12 cellular contexts compared by ENCODE assay signal in genomic region chr9:137216188-137216965, GRCh38. TPM values are rescaled to one million over a fixed set of nuclear protein-coding genes. Genes with fewer than 3 reads are reported as not detected.
DNase-seq lines count a peak whose midpoint lies in the region; TF ChIP-seq lines count a peak whose summit lies in the region.
"Had no signal": no experiment of that assay in that cellular context is flagged by ENCODE, and none has a peak within 500 bp of the region (broad histone marks: within the 10 kb centered on the region; RNA-seq: fewer than 3 reads in every experiment).

No MANE protein-coding gene starts in this region.

- 0 out of 2 replicates have a peak overlapping the region, but pooled peaks have one; percentile 29 for H3K9ac ChIP-seq in BLaER1

- H3K4me1 ChIP-seq in BLaER1 = peaks cover 34% of the 10 kb centered on the region
- H3K4me1 ChIP-seq in esophagus squamous epithelium = peaks cover 16 to 49% (median 17%) of the 10 kb centered on the region in 3 donors
- peaks cover 0 to 30% (median 2%) of the 10 kb centered on the region in 4 donors for H3K4me1 ChIP-seq in Peyer's patch

- H3K27ac ChIP-seq in BLaER1 = peak overlapping the region; percentile 63
- peak overlapping the region; percentile 83 to 92 (median 90) for H3K27ac ChIP-seq in esophagus squamous epithelium
- peak overlapping the region in 1 of 4 donors; percentile 95 for H3K27ac ChIP-seq in Peyer's patch
- H3K27ac ChIP-seq: gastroesophageal sphincter had no signal

- H4K20me1 ChIP-seq in BLaER1 = peaks cover 8% of the 10 kb centered on the region; the same call in 1 of the 2 replicates

- H3K4me2 ChIP-seq in BLaER1 = peak overlapping the region; percentile 64

- H3K27me3 ChIP-seq in BLaER1 (no peaks in the 10 kb centered on the region), esophagus squamous epithelium (no peaks in the 10 kb centered on the region), Peyer's patch (no peaks in the 10 kb centered on the region)
- H3K27me3 ChIP-seq: gastroesophageal sphincter had no signal

- intact Hi-C loops in esophagus squamous epithelium (cut with DNase I) = no loop called here

- H3K36me3 ChIP-seq in BLaER1 = peaks cover 73% of the 10 kb centered on the region
- peaks cover 0 to 29% (median 0%) of the 10 kb centered on the region in 3 donors for H3K36me3 ChIP-seq in esophagus squamous epithelium
- peaks cover 0 to 15% (median 0%) of the 10 kb centered on the region in 3 donors for H3K36me3 ChIP-seq in Peyer's patch

- H3K4me3 ChIP-seq in BLaER1 (no peak overlapping the region), esophagus squamous epithelium (peak overlapping the region in 1 of 4 donors; percentile 51), Peyer's patch (peak overlapping the region in 1 of 4 donors; percentile 54)

- TF ChIP-seq POLR2A in esophagus squamous epithelium (IDR thresholded peaks at IDR 0.05) = no peak
- no peak for TF ChIP-seq POLR2A in Peyer's patch (IDR thresholded peaks at IDR 0.05)

- H3K9me3 ChIP-seq in BLaER1 (no peaks in the 10 kb centered on the region), esophagus squamous epithelium (no peaks in the 10 kb centered on the region), Peyer's patch (no peaks in the 10 kb centered on the region)
- H3K9me3 ChIP-seq: gastroesophageal sphincter had no signal

- TF ChIP-seq CTCF in esophagus squamous epithelium (IDR thresholded peaks at IDR 0.05) (no peak), Peyer's patch (IDR thresholded peaks at IDR 0.05) (no peak)

- no peak for DNase-seq in esophagus squamous epithelium (lab: John Stamatoyannopoulos, UW)
- DNase-seq in activated naive CD4-positive, alpha-beta T cell treated with anti-CD3 and anti-CD28 coated beads, Interleukin-2, amount 50 U/mL, for 16 hours = no peak
- no peak for DNase-seq in Peyer's patch
- DNase-seq: activated CD4-positive, alpha-beta T cell treated with anti-CD3 and anti-CD28 coated beads for 4 hours; activated naive CD4-positive, alpha-beta T cell treated with anti-CD3 and anti-CD28 coated beads, Interleukin-2, amount 10 ng/mL, durations not matched to agents 7 days and 5 days; cortex of kidney; NCI-H524 had no signal

- WGBS in esophagus squamous epithelium, 2 donors = 70 to 96% methylated on average over 2 to 9 of the region's 30 CpGs

RNA-seq across cellular contexts. Expression of gene RNF208, which starts 5.7 kb away (rescaled TPM):
- total RNA-seq in esophagus squamous epithelium (1 to 10 TPM; 2.3 to 3.2 (median 2.5) TPM), Peyer's patch (1 to 10 TPM in 2 of 4 donors, not detected in 2; 4.4 to 5.9 TPM)
- total RNA-seq: skeletal muscle tissue had no signal

RNA-seq across cellular contexts. Expression of gene CYSRT1, which starts 8.6 kb away (rescaled TPM):
- total RNA-seq in esophagus squamous epithelium = 100 to 1,000 TPM; 114 to 301 (median 152) TPM
- 1 to 10 TPM in 2 of 4 donors, not detected in 2; 1.3 to 1.9 TPM for total RNA-seq in Peyer's patch
- total RNA-seq: left ventricle myocardium superior, skeletal muscle tissue had no signal

RNA-seq across cellular contexts. Expression of gene NDOR1, which starts 10.9 kb away (rescaled TPM):
- total RNA-seq in esophagus squamous epithelium = 10 to 100 TPM in 1 of 4 donors, 1 to 10 TPM in 3; 5.3 to 11.2 (median 7.7) TPM
- total RNA-seq in Peyer's patch = 10 to 100 TPM; 16.3 to 39.2 (median 25.1) TPM

RNA-seq across cellular contexts. Expression of gene RNF224, which starts 10.9 kb away (rescaled TPM):
- total RNA-seq in esophagus squamous epithelium = 1 to 10 TPM; 1.2 to 5.2 (median 3.0) TPM
- not detected for total RNA-seq in Peyer's patch
- total RNA-seq: left ventricle myocardium superior, osteocyte, skeletal muscle tissue had no signal

RNA-seq across cellular contexts. Expression of gene TMEM203, which starts 10.9 kb away (rescaled TPM):
- total RNA-seq in esophagus squamous epithelium (10 to 100 TPM; 19.4 to 29.6 (median 25.4) TPM), Peyer's patch (10 to 100 TPM; 11.6 to 33.5 (median 27.6) TPM)

Comparison
In these comparisons a context has a peak if more than half of its experiments do, and no peak if none do; other contexts are left out.
1. RNA of gene CYSRT1, which starts 8.6 kb away (total RNA-seq): 114 to 301 TPM in esophagus squamous epithelium; 1.3 to 1.9 TPM in Peyer's patch; every median in the first group is over 10 times any median in the second.